In the genomic region with DNA sequence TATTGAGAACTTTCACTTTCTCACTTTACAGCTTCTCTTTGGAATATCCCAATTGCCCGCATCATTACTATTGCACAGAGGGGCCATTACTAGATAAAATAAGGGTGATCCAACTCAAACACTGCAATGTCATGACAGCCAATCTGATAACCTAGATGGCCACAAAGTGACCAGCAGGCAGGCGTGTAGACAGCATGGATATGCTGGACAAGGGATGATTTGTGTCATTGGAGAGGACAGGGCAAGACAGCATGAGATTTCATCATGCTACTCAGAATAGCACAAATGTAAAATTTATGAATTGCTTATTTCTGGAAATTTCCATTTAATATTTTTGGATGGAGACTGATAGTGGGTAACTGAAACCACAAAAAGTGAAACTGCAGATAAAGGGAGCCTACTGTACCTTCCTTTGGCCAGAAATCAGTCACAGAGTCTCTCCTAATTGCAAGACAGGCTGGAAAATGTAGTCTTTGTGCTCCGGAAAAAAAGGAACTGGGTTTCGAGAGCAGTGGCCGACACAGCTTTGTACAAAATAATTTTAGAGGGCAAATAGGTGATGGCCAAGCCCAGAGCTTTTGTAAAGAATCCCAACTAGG, we compare ENCODE assay signal across 17 cellular contexts.
"Had no signal": no experiment of that assay in that cellular context is flagged by ENCODE, and none has a peak within 500 bp of the region (broad histone marks: within the 10 kb centered on the region; RNA-seq: fewer than 3 reads in every experiment).

No MANE protein-coding gene starts in this region.

- H3K9me3 ChIP-seq: breast epithelium, esophagus squamous epithelium, gastroesophageal sphincter, thyroid gland had no signal

- DNase-seq: activated B cell treated with CpG ODN at 0.5 μM for 24 hours; activated CD4-positive, alpha-beta memory T cell treated with anti-CD3 and anti-CD28 coated beads for 36 hours; activated CD4-positive, alpha-beta T cell treated with anti-CD3 and anti-CD28 coated beads for 4 hours; activated naive CD4-positive, alpha-beta T cell treated with Interleukin-2 at 50 U/mL for 16 hours; activated naive CD8-positive, alpha-beta T cell treated with anti-CD3 and anti-CD28 coated beads for 36 hours; activated T-cell treated with anti-CD3 and anti-CD28 coated beads, Interleukin-2, amount 50 U/mL, for 48 hours; dorsolateral prefrontal cortex; effector memory CD8-positive, alpha-beta T cell; esophagus squamous epithelium; head of caudate nucleus; retina; stimulated activated CD4-positive, alpha-beta T cell treated with anti-CD3 and anti-CD28 coated beads, Interleukin-4, amount 100 ng/mL, for 24 hours; substantia nigra; T-helper 1 cell; thyroid gland had no signal

- H3K36me3 ChIP-seq: breast epithelium, esophagus squamous epithelium, gastroesophageal sphincter, thyroid gland had no signal

- H3K4me3 ChIP-seq: breast epithelium, esophagus squamous epithelium, gastroesophageal sphincter, thyroid gland had no signal

- ATAC-seq: effector memory CD8-positive, alpha-beta T cell; gastroesophageal sphincter had no signal

- H3K27ac ChIP-seq: breast epithelium, esophagus squamous epithelium, gastroesophageal sphincter, thyroid gland had no signal

- H3K27me3 ChIP-seq: breast epithelium, gastroesophageal sphincter, thyroid gland had no signal

- H3K4me1 ChIP-seq: breast epithelium, thyroid gland had no signal
